Comparison of ENCODE assay signal across 10 cellular contexts in the genomic region with DNA sequence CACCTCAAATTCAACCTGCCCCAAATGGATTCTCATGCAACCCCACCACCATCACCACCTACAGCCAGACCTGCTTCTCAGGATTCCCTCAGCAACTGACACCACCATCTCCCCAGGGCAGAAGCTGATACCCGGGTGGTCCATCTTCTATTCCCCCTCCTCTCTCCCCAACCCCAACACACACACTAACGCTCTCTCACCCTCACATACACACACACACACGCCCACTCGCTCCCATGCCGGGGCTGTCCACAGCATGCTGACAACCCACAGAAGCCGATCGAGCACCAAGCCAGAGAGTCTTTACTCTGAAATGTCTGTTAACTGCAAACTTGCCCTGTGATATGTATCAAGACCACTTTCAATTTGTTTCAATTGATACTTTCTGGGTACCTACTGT. TPM values are rescaled to one million over a fixed set of nuclear protein-coding genes. Genes with fewer than 3 reads are reported as not detected.
A peak's percentile ranks its signal among the peaks of the same experiment; 100 is the strongest.
DNase-seq lines count a peak whose midpoint lies in the region; ATAC-seq, FAIRE-seq and TF ChIP-seq lines count a peak whose summit lies in the region.
"Had no signal": no experiment of that assay in that cellular context is flagged by ENCODE, and none has a peak within 500 bp of the region (broad histone marks: within the 10 kb centered on the region; RNA-seq: fewer than 3 reads in every experiment).

No MANE protein-coding gene starts in this region.

- no peak overlapping the region for H2AK5ac ChIP-seq in mesendoderm (ENCODE audit: low read length)

- no peak overlapping the region for H3K4me2 ChIP-seq in mesendoderm (ENCODE audit: low read length)

- no peaks in the 10 kb centered on the region for H3K27me3 ChIP-seq in small intestine (ENCODE audit: control insufficient read depth in 2 of 2, insufficient read depth in 2 of 2, low read length in 2 of 2)
- H3K27me3 ChIP-seq in SJCRH30: no peaks in the 10 kb centered on the region
- H3K27me3 ChIP-seq in mesendoderm (ENCODE audit: insufficient read depth, low read length, poor library complexity): no peaks in the 10 kb centered on the region

- no peaks in the 10 kb centered on the region for H3K9me3 Mint-ChIP-seq in stimulated activated naive CD8-positive, alpha-beta T cell treated with anti-CD3 and anti-CD28 coated beads, Interleukin-15, Interleukin-2, amounts not matched to agents 100 ng/mL and 50 ng/mL, for 24 hours
- H3K9me3 Mint-ChIP-seq in activated naive CD8-positive, alpha-beta T cell treated with anti-CD3 and anti-CD28 coated beads, Interleukin-2, amount 10 ng/mL, durations not matched to agents 7 days and 5 days: no peaks in the 10 kb centered on the region
- no peaks in the 10 kb centered on the region for H3K9me3 Mint-ChIP-seq in nephron

- H3K56ac ChIP-seq in mesendoderm (ENCODE audit: low read length): no peak overlapping the region

- no peak for DNase-seq in stimulated activated naive CD8-positive, alpha-beta T cell treated with anti-CD3 and anti-CD28 coated beads, Interleukin-15, Interleukin-2, amounts not matched to agents 100 U/mL and 50 U/mL, for 24 hours
- DNase-seq in activated naive CD8-positive, alpha-beta T cell treated with anti-CD3 and anti-CD28 coated beads, Interleukin-2, amount 10 ng/mL, durations not matched to agents 7 days and 5 days: no peak
- DNase-seq in small intestine: no peak
- no peak for DNase-seq in SJCRH30
- no peak for DNase-seq in mesendoderm
- DNase-seq: activated CD4-positive, alpha-beta T cell treated with anti-CD3 and anti-CD28 coated beads for 4 hours had no signal

- H3K79me1 ChIP-seq in mesendoderm (ENCODE audit: low read length): peaks cover 15% of the 10 kb centered on the region

- H3K9me3 ChIP-seq in small intestine (ENCODE audit: control insufficient read depth, low read depth): no peaks in the 10 kb centered on the region
- no peaks in the 10 kb centered on the region for H3K9me3 ChIP-seq in SJCRH30 (replicated peaks)

- no peak overlapping the region for H3K18ac ChIP-seq in mesendoderm (ENCODE audit: low read length)

- POLR2A ChIA-PET in activated naive CD8-positive, alpha-beta T cell treated with anti-CD3 and anti-CD28 coated beads, Interleukin-2, amount 10 ng/mL, durations not matched to agents 7 days and 5 days (lab: Charles Lee): no interaction called here

- H3K4me3 Mint-ChIP-seq in stimulated activated naive CD8-positive, alpha-beta T cell treated with anti-CD3 and anti-CD28 coated beads, Interleukin-15, Interleukin-2, amounts not matched to agents 100 ng/mL and 50 ng/mL, for 24 hours: peak overlapping the region; percentile 18
- peak overlapping the region; percentile 30 for H3K4me3 Mint-ChIP-seq in activated naive CD8-positive, alpha-beta T cell treated with anti-CD3 and anti-CD28 coated beads, Interleukin-2, amount 10 ng/mL, durations not matched to agents 7 days and 5 days
- H3K4me3 Mint-ChIP-seq in nephron: no peak overlapping the region

- no peak overlapping the region for H3K9ac ChIP-seq in mesendoderm (ENCODE audit: low read length)

- peaks cover 6% of the 10 kb centered on the region for H3K79me2 ChIP-seq in mesendoderm (ENCODE audit: control insufficient read depth, insufficient read depth, low read length)

- no peak overlapping the region for H2BK15ac ChIP-seq in mesendoderm (replicated peaks; ENCODE audit: low read depth)

- H3K36me3 Mint-ChIP-seq in stimulated activated naive CD8-positive, alpha-beta T cell treated with anti-CD3 and anti-CD28 coated beads, Interleukin-15, Interleukin-2, amounts not matched to agents 100 ng/mL and 50 ng/mL, for 24 hours (ENCODE audit: low read depth): peaks cover 20% of the 10 kb centered on the region
- peaks cover 3% of the 10 kb centered on the region for H3K36me3 Mint-ChIP-seq in activated naive CD8-positive, alpha-beta T cell treated with anti-CD3 and anti-CD28 coated beads, Interleukin-2, amount 10 ng/mL, durations not matched to agents 7 days and 5 days
- peaks cover under 1% of the 10 kb centered on the region for H3K36me3 Mint-ChIP-seq in nephron (ENCODE audit: low read depth)

- H3K4me1 ChIP-seq in small intestine (ENCODE audit: control insufficient read depth in 2 of 2, insufficient read depth in 1 of 2, low read depth in 1 of 2, low read length in 1 of 2) (peaks cover 6 to 14% of the 10 kb centered on the region in 2 donors), SJCRH30 (peaks cover 7% of the 10 kb centered on the region; the same call in 1 of the 2 replicates), mesendoderm (ENCODE audit: control insufficient read depth, low read depth, low read length) (no peaks in the 10 kb centered on the region)

- H3K36me3 ChIP-seq in small intestine (ENCODE audit: control insufficient read depth in 2 of 2, insufficient read depth in 2 of 2, low read length in 2 of 2) (no peaks in the 10 kb centered on the region), SJCRH30 (no peaks in the 10 kb centered on the region), mesendoderm (ENCODE audit: control insufficient read depth, insufficient read depth, low read length) (no peaks in the 10 kb centered on the region)

- FAIRE-seq in small intestine (lab: Jason Lieb, UNC): no peak
- FAIRE-seq: astrocyte had no signal

- H3K4me1 Mint-ChIP-seq in stimulated activated naive CD8-positive, alpha-beta T cell treated with anti-CD3 and anti-CD28 coated beads, Interleukin-15, Interleukin-2, amounts not matched to agents 100 ng/mL and 50 ng/mL, for 24 hours (ENCODE audit: low read depth): peaks cover 85% of the 10 kb centered on the region
- H3K4me1 Mint-ChIP-seq in activated naive CD8-positive, alpha-beta T cell treated with anti-CD3 and anti-CD28 coated beads, Interleukin-2, amount 10 ng/mL, durations not matched to agents 7 days and 5 days: peaks cover 51% of the 10 kb centered on the region
- peaks cover 70% of the 10 kb centered on the region for H3K4me1 Mint-ChIP-seq in nephron

- H3K27ac ChIP-seq in small intestine (ENCODE audit: low read depth in 1 of 2, low read length in 1 of 2): no peak overlapping the region
- no peak overlapping the region for H3K27ac ChIP-seq in SJCRH30
- no peak overlapping the region for H3K27ac ChIP-seq in mesendoderm (ENCODE audit: low read depth, low read length)

- H3K4me3 ChIP-seq in small intestine (ENCODE audit: low read depth in 1 of 2, low read length in 2 of 2) (no peak overlapping the region), SJCRH30 (no peak overlapping the region), mesendoderm (ENCODE audit: low read length) (no peak overlapping the region)

- H3K4ac ChIP-seq in mesendoderm (ENCODE audit: low read depth, low read length): no peak overlapping the region

- no peak for ATAC-seq in stimulated activated naive CD8-positive, alpha-beta T cell treated with anti-CD3 and anti-CD28 coated beads, Interleukin-15, Interleukin-2, amounts not matched to agents 100 U/mL and 50 U/mL, for 24 hours
- no peak for ATAC-seq in activated naive CD8-positive, alpha-beta T cell treated with anti-CD3 and anti-CD28 coated beads, Interleukin-2, amount 10 ng/mL, durations not matched to agents 7 days and 5 days (ENCODE audit: low read depth)
- no peak for ATAC-seq in esophagus mucosa

- H4K5ac ChIP-seq in mesendoderm (ENCODE audit: low read length): no peak overlapping the region

- no peak overlapping the region for H3K23ac ChIP-seq in mesendoderm (ENCODE audit: low read length)

- no peak overlapping the region for H2BK120ac ChIP-seq in mesendoderm (ENCODE audit: low read depth, low read length)

- H3K27me3 Mint-ChIP-seq in stimulated activated naive CD8-positive, alpha-beta T cell treated with anti-CD3 and anti-CD28 coated beads, Interleukin-15, Interleukin-2, amounts not matched to agents 100 ng/mL and 50 ng/mL, for 24 hours: no peaks in the 10 kb centered on the region
- no peaks in the 10 kb centered on the region for H3K27me3 Mint-ChIP-seq in activated naive CD8-positive, alpha-beta T cell treated with anti-CD3 and anti-CD28 coated beads, Interleukin-2, amount 10 ng/mL, durations not matched to agents 7 days and 5 days
- no peaks in the 10 kb centered on the region for H3K27me3 Mint-ChIP-seq in nephron (ENCODE audit: low read depth)

- H2BK5ac ChIP-seq in mesendoderm (ENCODE audit: low read length): no peak overlapping the region

- peak overlapping the region; percentile 59 for H3K27ac Mint-ChIP-seq in stimulated activated naive CD8-positive, alpha-beta T cell treated with anti-CD3 and anti-CD28 coated beads, Interleukin-15, Interleukin-2, amounts not matched to agents 100 ng/mL and 50 ng/mL, for 24 hours
- peak overlapping the region; percentile 79 for H3K27ac Mint-ChIP-seq in activated naive CD8-positive, alpha-beta T cell treated with anti-CD3 and anti-CD28 coated beads, Interleukin-2, amount 10 ng/mL, durations not matched to agents 7 days and 5 days
- H3K27ac Mint-ChIP-seq in nephron: peak overlapping the region; percentile 88 to 96 (median 95)

- no peak overlapping the region for H4K8ac ChIP-seq in mesendoderm (ENCODE audit: low read depth, low read length)

- 84 to 94% (median 90%) methylated on average over 7 of the region's 7 CpGs for WGBS in small intestine, 3 donors
- no CpG with 5 or more reads among the region's 7 CpGs for WGBS in mesendoderm (ENCODE audit: extremely low coverage, insufficient coverage, low lambda C conversion rate)

- no peak for TF ChIP-seq CTCF in nephron (IDR thresholded peaks at IDR 0.05; ENCODE audit: unreplicated experiment in 3 of 3)

RNA-seq across cellular contexts. Expression of a gene that starts 28.4 kb away (rescaled TPM):
- total RNA-seq in activated naive CD8-positive, alpha-beta T cell treated with anti-CD3 and anti-CD28 coated beads, Interleukin-2, amount 10 ng/mL, durations not matched to agents 7 days and 5 days: 10 to 100 TPM; 34.6 to 35.7 TPM
- total RNA-seq in esophagus mucosa: 50.9 TPM
- 10 to 100 TPM; 11.9 to 49.6 (median 14.9) TPM for polyA plus RNA-seq in small intestine
- 14.0 and 15.7 TPM in 2 replicates for total RNA-seq in SJCRH30 (2014; rRNA removed; shearing (Covaris generic))
- polyA plus RNA-seq in mesendoderm (2013, experiment 1 of 2): 16.0 TPM
- 15.4 TPM for polyA plus RNA-seq in mesendoderm (2013, experiment 2 of 2)

Comparison
In these comparisons a context has a peak if more than half of its experiments do, and no peak if none do; other contexts are left out.
1. H3K4me3 Mint-ChIP-seq: peak in stimulated activated naive CD8-positive, alpha-beta T cell treated with anti-CD3 and anti-CD28 coated beads, Interleukin-15, Interleukin-2, amounts not matched to agents 100 ng/mL and 50 ng/mL, for 24 hours (single experiment) and activated naive CD8-positive, alpha-beta T cell treated with anti-CD3 and anti-CD28 coated beads, Interleukin-2, amount 10 ng/mL, durations not matched to agents 7 days and 5 days (single experiment); none in nephron (0 of 3).
2. Peak in every context shown above with its lines, with median percentiles within 50 percentile points of each other: H3K27ac Mint-ChIP-seq.